Comparison of ENCODE assay signal across 25 cellular contexts in the genomic region with DNA sequence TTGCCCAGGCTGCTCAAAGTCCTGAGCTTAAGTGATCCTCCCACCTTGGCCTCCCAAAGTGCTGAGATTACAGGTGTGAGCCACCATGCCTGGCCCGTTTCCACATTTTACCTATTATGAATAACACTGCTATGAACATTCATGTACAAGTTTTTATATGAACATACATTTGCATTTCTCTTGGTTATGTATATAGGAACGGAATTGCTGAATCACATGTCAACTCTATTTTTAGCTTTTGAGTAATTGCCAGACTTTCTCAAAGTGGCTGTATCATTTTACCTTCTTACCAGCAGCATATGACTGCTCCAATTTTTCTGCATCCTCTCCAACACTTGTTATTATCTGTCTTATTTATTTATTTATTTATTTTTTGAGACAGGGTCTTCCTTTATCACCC. TPM values are rescaled to one million over a fixed set of nuclear protein-coding genes. Genes with fewer than 3 reads are reported as not detected.
"Had no signal": no experiment of that assay in that cellular context is flagged by ENCODE, and none has a peak within 500 bp of the region (broad histone marks: within the 10 kb centered on the region; RNA-seq: fewer than 3 reads in every experiment).

No MANE protein-coding gene starts in this region.

- DNase-seq: activated CD4-positive, CD25-positive, alpha-beta regulatory T cell; activated CD8-positive, alpha-beta memory T cell treated with anti-CD3 and anti-CD28 coated beads, Interleukin-2, amount 10 ng/mL, durations not matched to agents 7 days and 5 days; activated effector memory CD4-positive, alpha-beta T cell treated with anti-CD3 and anti-CD28 coated beads, Interleukin-2, amount 50 U/mL, for 16 hours; adrenal gland; dorsolateral prefrontal cortex; endodermal cell; gastrocnemius medialis; head of caudate nucleus; left lung; mammary epithelial cell; nephron progenitor cell; nucleus accumbens; T1000; transverse colon; uterus had no signal

- H3K9me3 Mint-ChIP-seq: activated naive CD4-positive, alpha-beta T cell treated with anti-CD3 and anti-CD28 coated beads, Interleukin-2, amount 50 U/mL, for 24 hours; endodermal cell; stimulated activated naive CD8-positive, alpha-beta T cell treated with anti-CD3 and anti-CD28 coated beads, Interleukin-15, Interleukin-2, amounts not matched to agents 100 ng/mL and 50 ng/mL, for 24 hours had no signal

- H3K27ac Mint-ChIP-seq: activated CD8-positive, alpha-beta memory T cell treated with anti-CD3 and anti-CD28 coated beads, Interleukin-2, amount 10 ng/mL, durations not matched to agents 7 days and 5 days; endodermal cell; stimulated activated naive CD8-positive, alpha-beta T cell treated with anti-CD3 and anti-CD28 coated beads, Interleukin-15, Interleukin-2, amounts not matched to agents 100 ng/mL and 50 ng/mL, for 24 hours had no signal

- H3K27me3 Mint-ChIP-seq: activated naive CD4-positive, alpha-beta T cell treated with anti-CD3 and anti-CD28 coated beads, Interleukin-2, amount 50 U/mL, for 24 hours had no signal

- ATAC-seq: activated CD8-positive, alpha-beta memory T cell treated with anti-CD3 and anti-CD28 coated beads, Interleukin-2, amount 10 ng/mL, durations not matched to agents 7 days and 5 days; gastrocnemius medialis; left lung; sciatic nerve had no signal

- H3K4me1 Mint-ChIP-seq: activated naive CD4-positive, alpha-beta T cell treated with anti-CD3 and anti-CD28 coated beads, Interleukin-2, amount 50 U/mL, for 24 hours; endodermal cell had no signal

- H3K4me3 Mint-ChIP-seq: activated CD8-positive, alpha-beta memory T cell treated with anti-CD3 and anti-CD28 coated beads, Interleukin-2, amount 10 ng/mL, durations not matched to agents 7 days and 5 days; activated naive CD4-positive, alpha-beta T cell treated with anti-CD3 and anti-CD28 coated beads, Interleukin-2, amount 50 U/mL, for 24 hours; endodermal cell; nephron progenitor cell; stimulated activated naive CD8-positive, alpha-beta T cell treated with anti-CD3 and anti-CD28 coated beads, Interleukin-15, Interleukin-2, amounts not matched to agents 100 ng/mL and 50 ng/mL, for 24 hours had no signal

- H3K36me3 Mint-ChIP-seq: activated CD8-positive, alpha-beta memory T cell treated with anti-CD3 and anti-CD28 coated beads, Interleukin-2, amount 10 ng/mL, durations not matched to agents 7 days and 5 days; activated naive CD4-positive, alpha-beta T cell treated with anti-CD3 and anti-CD28 coated beads, Interleukin-2, amount 50 U/mL, for 24 hours had no signal

RNA-seq across cellular contexts. Expression of a gene that starts 2.7 kb away (rescaled TPM):
- total RNA-seq: activated CD8-positive, alpha-beta memory T cell treated with anti-CD3 and anti-CD28 coated beads, Interleukin-2, amount 10 ng/mL, durations not matched to agents 7 days and 5 days; adrenal gland; chondrocyte; endodermal cell; epithelial cell of proximal tubule; fibroblast of lung; gastrocnemius medialis; kidney epithelial cell; left lung; mammary epithelial cell; myocyte; suprapubic skin; T-helper 1 cell treated with Interleukin-12 subunit alpha and Interleukin-12 subunit beta and Interleukin-4 antibody, amounts not matched to agents 30 ng/mL and 1 ng/mL, for 36 hours; transverse colon had no signal
